Comparison of ENCODE assay signal across 8 cellular contexts in the genomic region with DNA sequence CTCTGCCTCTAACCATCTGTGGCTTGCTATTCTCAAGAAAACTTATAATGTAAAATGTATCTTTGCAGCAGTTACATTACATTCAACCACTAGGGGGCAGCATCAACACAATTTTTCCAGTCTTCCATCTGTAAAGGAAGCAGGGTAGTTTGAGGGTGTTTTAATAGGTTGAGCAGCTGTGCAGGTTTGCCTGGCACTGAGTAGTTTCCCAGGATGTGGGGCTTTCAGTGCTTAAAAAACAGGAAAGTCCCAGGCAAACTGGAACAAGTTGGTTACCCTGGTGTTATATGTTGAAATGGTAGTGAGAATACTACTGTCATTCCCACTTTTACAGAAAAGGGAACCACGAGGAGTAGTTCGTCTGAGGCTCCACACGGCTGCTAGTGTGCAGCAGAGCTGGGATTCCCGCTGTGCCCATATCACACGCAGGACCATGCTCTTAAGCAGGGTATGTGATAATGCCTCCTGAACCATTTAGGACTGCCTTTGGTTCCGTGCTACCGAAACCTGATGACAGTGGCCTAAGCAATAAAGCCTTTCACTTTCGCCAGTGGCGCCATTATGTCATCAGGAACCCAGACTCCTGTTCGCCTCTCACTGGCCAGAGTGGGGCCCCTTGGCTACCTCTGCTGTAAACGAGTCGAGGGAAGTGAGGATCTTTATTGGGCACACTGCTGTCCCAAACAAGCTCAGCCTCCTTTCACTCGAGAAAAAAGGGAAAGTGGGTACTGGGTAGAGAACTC.
DNase-seq lines count a peak whose midpoint lies in the region; ATAC-seq and TF ChIP-seq lines count a peak whose summit lies in the region.

No MANE protein-coding gene starts in this region.

- H3K27me3 Mint-ChIP-seq in brain, result peaks cover 3% of the 10 kb centered on the region
- peaks cover 0 to 1% (median 0%) of the 10 kb centered on the region in 3 donors for H3K27me3 Mint-ChIP-seq in immature natural killer cell (ENCODE audit: low read depth in 3 of 3)

- TF ChIP-seq CTCF in brain (conservative IDR thresholded peaks at IDR 0.05), result peak; percentile 69 to 76

- peak overlapping the region in 1 of 5 experiments; percentile 13 for H3K4me3 Mint-ChIP-seq in brain
- H3K4me3 Mint-ChIP-seq in immature natural killer cell, result no peak overlapping the region

- peak; percentile 58 for DNase-seq in activated CD8-positive, alpha-beta memory T cell treated with anti-CD3 and anti-CD28 coated beads, Interleukin-2, amount 50 U/mL, for 1 hour (ENCODE audit: extremely low read depth)
- no peak for DNase-seq in activated CD8-positive, alpha-beta memory T cell treated with anti-CD3 and anti-CD28 coated beads, Interleukin-2, amount 50 U/mL, for 48 hours
- DNase-seq in NCI-H1436 treated with DMSO at 0.1 percent for 48 hours (lab: John Stamatoyannopoulos, UW) (peak; percentile 27), SKM-1 treated with dmso at 0.1 percent for 144 hours (lab: John Stamatoyannopoulos, UW; ENCODE audit: unreplicated experiment) (peak; percentile 67), immature natural killer cell (peak; percentile 66 to 72 (median 71))
- DNase-seq in stimulated activated CD4-positive, alpha-beta T cell treated with anti-CD3 and anti-CD28 coated beads, Interleukin-2, amount 100 ng/mL, for 48 hours, result peak; percentile 57 to 69

- peaks cover 24% of the 10 kb centered on the region for H3K36me3 Mint-ChIP-seq in brain
- H3K36me3 Mint-ChIP-seq in immature natural killer cell, result peaks cover 0 to 5% (median 0%) of the 10 kb centered on the region in 3 donors

- H3K9me3 Mint-ChIP-seq in brain (peaks cover 0 to 20% (median 8%) of the 10 kb centered on the region in 5 experiments), immature natural killer cell (no peaks in the 10 kb centered on the region)

- H3K27ac Mint-ChIP-seq in brain (peak overlapping the region in 2 of 5 experiments; percentile 58 to 70), immature natural killer cell (no peak overlapping the region)

- ATAC-seq in HG02678 (IDR thresholded peaks at IDR 0.05; ENCODE audit: unreplicated experiment), result peak; percentile 81

- H3K4me1 Mint-ChIP-seq in brain, result peaks cover 2% of the 10 kb centered on the region
- H3K4me1 Mint-ChIP-seq in immature natural killer cell, result peaks cover 2 to 6% of the 10 kb centered on the region in 2 donors
